8 cellular contexts compared by ENCODE assay signal in the genomic region with DNA sequence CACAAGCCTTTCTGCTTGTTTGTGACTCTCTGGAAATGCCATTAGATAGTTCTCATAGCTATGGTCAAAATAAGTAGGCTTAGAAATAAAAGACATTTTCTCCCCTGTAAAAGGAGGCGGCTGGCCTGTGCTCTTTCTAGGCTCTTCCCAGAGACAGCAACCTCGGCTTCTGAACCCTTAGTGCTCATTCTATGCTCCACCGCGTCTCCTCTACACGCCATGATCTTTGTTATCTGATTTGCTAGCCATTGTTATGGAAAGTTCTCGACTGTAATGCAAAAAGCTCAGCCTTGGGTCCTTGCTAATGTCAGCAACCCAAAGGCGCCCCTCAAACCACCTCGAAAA.
DNase-seq lines count a peak whose midpoint lies in the region; ATAC-seq and TF ChIP-seq lines count a peak whose summit lies in the region.

No MANE protein-coding gene starts in this region.

- peak; percentile 21 for DNase-seq in stimulated activated CD4-positive, alpha-beta T cell treated with anti-CD3 and anti-CD28 coated beads, Interleukin-15, amount 100 ng/mL, for 24 hours
- no peak for DNase-seq in stimulated activated CD4-positive, alpha-beta T cell treated with anti-CD3 and anti-CD28 coated beads, Interleukin-12 subunit alpha, Interleukin-12 subunit beta, amount 100 ng/mL, for 4 hours
- DNase-seq in T-helper 17 cell (no peak), epithelial cell of proximal tubule (ENCODE audit: low read depth) (peak; percentile 38), NCI-H526 treated with DMSO at 0.1 percent for 48 hours (lab: John Stamatoyannopoulos, UW) (no peak)
- DNase-seq in naive thymus-derived CD4-positive, alpha-beta T cell, result peak in 3 of 9 donors; percentile 0 to 46 (median 24)

- H3K27ac ChIP-seq in naive thymus-derived CD4-positive, alpha-beta T cell (ENCODE audit: low read depth, low read length), result peak overlapping the region; percentile 74

- H3K9me3 Mint-ChIP-seq in naive thymus-derived CD4-positive, alpha-beta T cell, result no peaks in the 10 kb centered on the region

- H3K36me3 ChIP-seq in naive thymus-derived CD4-positive, alpha-beta T cell (ENCODE audit: control insufficient read depth in 2 of 3, insufficient read depth in 3 of 3, low read length in 3 of 3), result no peaks in the 10 kb centered on the region

- POLR2A ChIA-PET in naive thymus-derived CD4-positive, alpha-beta T cell (lab: Charles Lee), result interaction anchor here (0.7 to 1.5 kb wide), 4 partner anchors 42 to 360 kb away, joined by 3 to 9 read pairs (median 3); a partner anchor contains a TSS

- H3K36me3 Mint-ChIP-seq in T-helper 17 cell (ENCODE audit: low read depth), result no peaks in the 10 kb centered on the region
- H3K36me3 Mint-ChIP-seq in naive thymus-derived CD4-positive, alpha-beta T cell, result peaks cover 0 to 6% (median 0%) of the 10 kb centered on the region in 5 donors

- H3K4me1 ChIP-seq in naive thymus-derived CD4-positive, alpha-beta T cell (ENCODE audit: control insufficient read depth in 2 of 2, insufficient read depth in 2 of 2, low read length in 2 of 2), result peaks cover 0 to 13% of the 10 kb centered on the region in 2 donors

- ATAC-seq in HG03064 (IDR thresholded peaks at IDR 0.05; ENCODE audit: low read depth, unreplicated experiment) (peak; percentile 22), T-helper 17 cell (peak; percentile 59), GM21723 (IDR thresholded peaks at IDR 0.05; ENCODE audit: unreplicated experiment) (no peak)
- peak; percentile 46 for ATAC-seq in naive thymus-derived CD4-positive, alpha-beta T cell

- no peaks in the 10 kb centered on the region for H3K9me3 ChIP-seq in T-helper 17 cell (ENCODE audit: control insufficient read depth, low read length, poor library complexity, severe bottlenecking)
- H3K9me3 ChIP-seq in naive thymus-derived CD4-positive, alpha-beta T cell (ENCODE audit: control insufficient read depth in 2 of 3, low read length in 3 of 3), result no peaks in the 10 kb centered on the region

- no peaks in the 10 kb centered on the region for H3K27me3 Mint-ChIP-seq in T-helper 17 cell
- H3K27me3 Mint-ChIP-seq in naive thymus-derived CD4-positive, alpha-beta T cell, result peaks cover 0 to 2% (median 0%) of the 10 kb centered on the region in 5 donors

- H3K4me3 ChIP-seq in epithelial cell of proximal tubule (ENCODE audit: low read depth, low read length), result peak overlapping the region; percentile 72
- H3K4me3 ChIP-seq in naive thymus-derived CD4-positive, alpha-beta T cell (ENCODE audit: low read length), result peak overlapping the region; percentile 83

- TF ChIP-seq CTCF in epithelial cell of proximal tubule (conservative IDR thresholded peaks at IDR 0.05; ENCODE audit: low read depth, low read length), result no peak

- peak overlapping the region; percentile 93 for H3K4me3 Mint-ChIP-seq in T-helper 17 cell
- peak overlapping the region; percentile 83 to 97 (median 90) for H3K4me3 Mint-ChIP-seq in naive thymus-derived CD4-positive, alpha-beta T cell

- intact Hi-C loops in naive thymus-derived CD4-positive, alpha-beta T cell (cut with micrococcal nuclease), result loop anchor here (1.0 to 2.0 kb wide), 7 partner anchors 64 to 361 kb away; a partner anchor contains a TSS

- peak overlapping the region; percentile 97 for H3K27ac Mint-ChIP-seq in T-helper 17 cell
- peak overlapping the region; percentile 29 to 98 (median 92) for H3K27ac Mint-ChIP-seq in naive thymus-derived CD4-positive, alpha-beta T cell

- no peaks in the 10 kb centered on the region for H3K27me3 ChIP-seq in naive thymus-derived CD4-positive, alpha-beta T cell (ENCODE audit: control insufficient read depth in 2 of 2, insufficient read depth in 2 of 2, low read length in 2 of 2)

- peaks cover 44% of the 10 kb centered on the region for H3K4me1 Mint-ChIP-seq in T-helper 17 cell
- H3K4me1 Mint-ChIP-seq in naive thymus-derived CD4-positive, alpha-beta T cell, result peaks cover 27 to 59% (median 41%) of the 10 kb centered on the region in 7 donors

- CTCF ChIA-PET in naive thymus-derived CD4-positive, alpha-beta T cell (lab: Charles Lee), result interaction anchor here (0.9 to 2.0 kb wide), 4 partner anchors 11 to 361 kb away, joined by 3 to 5 read pairs (median 4); no protein-coding TSS in a partner anchor

Comparison
In these comparisons a context has a peak if more than half of its experiments do, and no peak if none do; other contexts are left out.
1. DNase-seq: peak in stimulated activated CD4-positive, alpha-beta T cell treated with anti-CD3 and anti-CD28 coated beads, Interleukin-15, amount 100 ng/mL, for 24 hours (single experiment) and epithelial cell of proximal tubule (single experiment); none in stimulated activated CD4-positive, alpha-beta T cell treated with anti-CD3 and anti-CD28 coated beads, Interleukin-12 subunit alpha, Interleukin-12 subunit beta, amount 100 ng/mL, for 4 hours (single experiment), T-helper 17 cell (0 of 3) and NCI-H526 treated with DMSO at 0.1 percent for 48 hours (single experiment).